ENCODE assay signal across 20 cellular contexts in the genomic region with DNA sequence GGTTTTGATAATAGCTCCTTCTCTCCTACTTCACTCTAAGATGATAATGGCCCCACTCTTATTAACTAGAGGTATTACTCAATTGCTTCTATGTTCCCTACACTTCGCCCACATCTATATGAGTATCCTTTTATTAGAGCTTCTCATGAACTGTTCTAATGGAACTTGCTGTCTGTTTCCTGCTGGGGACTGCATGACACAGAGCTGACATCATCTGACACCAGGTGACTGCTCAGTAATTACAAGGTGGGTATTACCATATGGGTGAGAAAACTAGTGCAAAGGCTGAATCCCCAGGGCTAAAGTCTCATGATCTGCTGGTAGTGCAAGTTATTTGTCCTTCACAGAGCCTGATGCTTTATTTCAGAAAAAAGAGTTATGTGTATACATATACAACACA.
DNase-seq lines count a peak whose midpoint lies in the region; FAIRE-seq and TF ChIP-seq lines count a peak whose summit lies in the region.
"Had no signal": no experiment of that assay in that cellular context is flagged by ENCODE, and none has a peak within 500 bp of the region (broad histone marks: within the 10 kb centered on the region; RNA-seq: fewer than 3 reads in every experiment).

No MANE protein-coding gene starts in this region.

- H3K27ac ChIP-seq in HEK293 (ENCODE audit: extremely low read depth, low read depth, low read length) = no peak overlapping the region
- H3K27ac ChIP-seq in trophoblast cell (ENCODE audit: low read depth, low read length) = no peak overlapping the region
- H3K27ac ChIP-seq: C4-2B, Peyer's patch, SK-N-MC had no signal

- no peak for TF ChIP-seq CTCF in HEK293 (tag by site-specific recombination; IDR thresholded peaks at IDR 0.05)
- no peak for TF ChIP-seq CTCF in bronchial epithelial cell (IDR thresholded peaks at IDR 0.05; ENCODE audit: insufficient read depth, low read length, severe bottlenecking)
- no peak for TF ChIP-seq CTCF in GM20000 (IDR thresholded peaks at IDR 0.05; ENCODE audit: extremely low read depth, missing control alignments)

- no peak overlapping the region for H3K27ac Mint-ChIP-seq in activated naive CD4-positive, alpha-beta T cell treated with anti-CD3 and anti-CD28 coated beads for 36 hours
- H3K27ac Mint-ChIP-seq: GM23338 had no signal

- no peak overlapping the region for H3K4me3 Mint-ChIP-seq in activated naive CD4-positive, alpha-beta T cell treated with anti-CD3 and anti-CD28 coated beads for 36 hours
- H3K4me3 Mint-ChIP-seq: GM23338 had no signal

- H3K4me2 ChIP-seq in trophoblast cell (ENCODE audit: low read length) = no peak overlapping the region
- H3K4me2 ChIP-seq: GM23338 had no signal

- no peaks in the 10 kb centered on the region for H3K36me3 Mint-ChIP-seq in activated naive CD4-positive, alpha-beta T cell treated with anti-CD3 and anti-CD28 coated beads for 36 hours (ENCODE audit: low read depth)

- DNase-seq in NCI-H2227 (lab: John Stamatoyannopoulos, UW; ENCODE audit: unreplicated experiment) = peak; percentile 38
- peak; percentile 36 for DNase-seq in bronchial epithelial cell (ENCODE audit: low read depth)
- DNase-seq in trophoblast cell = peak; percentile 93 to 97
- DNase-seq in NCI-H1105 treated with DMSO at 0.1 percent for 48 hours (lab: John Stamatoyannopoulos, UW) = no peak
- no peak for DNase-seq in activated naive CD4-positive, alpha-beta T cell treated with anti-CD3 and anti-CD28 coated beads for 36 hours
- no peak for DNase-seq in GM20000 (ENCODE audit: low spot score)
- DNase-seq: AML-193, DMS 273 treated with DMSO at 0.1 percent for 48 hours, GDM1, HCEC 1CT, KBM-7, NCI-H1694 treated with DMSO at 0.1 percent for 48 hours, NCI-H345, NCI-H524 treated with DMSO at 0.1 percent for 48 hours, Peyer's patch, Right ventricle myocardium superior had no signal

- H4K91ac ChIP-seq in trophoblast cell (ENCODE audit: low read depth, low read length) = no peak overlapping the region

- no peaks in the 10 kb centered on the region for H3K27me3 Mint-ChIP-seq in activated naive CD4-positive, alpha-beta T cell treated with anti-CD3 and anti-CD28 coated beads for 36 hours (ENCODE audit: low read depth)

- no peaks in the 10 kb centered on the region for H3K4me1 Mint-ChIP-seq in activated naive CD4-positive, alpha-beta T cell treated with anti-CD3 and anti-CD28 coated beads for 36 hours (ENCODE audit: low read depth)
- H3K4me1 Mint-ChIP-seq: GM23338 had no signal

- H3K79me2 ChIP-seq in trophoblast cell (ENCODE audit: control insufficient read depth, insufficient read depth, low read length, poor library complexity) = no peaks in the 10 kb centered on the region

- no peak overlapping the region for H2BK120ac ChIP-seq in trophoblast cell (ENCODE audit: insufficient read depth, low read length, poor library complexity)

- no peak overlapping the region for H3K9ac ChIP-seq in trophoblast cell (ENCODE audit: low read length)

- H3K23ac ChIP-seq in trophoblast cell (ENCODE audit: low read length) = no peak overlapping the region

- H3K36me3 ChIP-seq in HEK293 (ENCODE audit: control insufficient read depth in 2 of 2, insufficient read depth in 1 of 2, low read length in 2 of 2) (no peaks in the 10 kb centered on the region), bronchial epithelial cell (ENCODE audit: control insufficient read depth, insufficient read depth, low read length) (no peaks in the 10 kb centered on the region), trophoblast cell (ENCODE audit: control insufficient read depth in 1 of 2, insufficient read depth in 2 of 2, low read length in 2 of 2) (no peaks in the 10 kb centered on the region)
- H3K36me3 ChIP-seq: Peyer's patch had no signal

- CTCF ChIA-PET in HEK293 (lab: Yijun Ruan, JAX) = no interaction called here
- CTCF ChIA-PET in activated naive CD4-positive, alpha-beta T cell treated with anti-CD3 and anti-CD28 coated beads for 36 hours (lab: Charles Lee) = no interaction called here

- H4K12ac ChIP-seq in trophoblast cell (ENCODE audit: low read depth, low read length) = no peak overlapping the region

- no peak overlapping the region for H3K4ac ChIP-seq in trophoblast cell (ENCODE audit: low read depth, low read length)

- H3K27me3 ChIP-seq in bronchial epithelial cell (ENCODE audit: control insufficient read depth, insufficient read depth, low read length) = no peaks in the 10 kb centered on the region
- H3K27me3 ChIP-seq in trophoblast cell (ENCODE audit: insufficient read depth, low read length) = no peaks in the 10 kb centered on the region
- H3K27me3 ChIP-seq: Peyer's patch had no signal

- FAIRE-seq in bronchial epithelial cell (lab: Jason Lieb, UNC) = no peak

- POLR2A ChIA-PET in HEK293 (lab: Yijun Ruan, JAX) = no interaction called here

- no peak overlapping the region for H3K4me3 ChIP-seq in HEK293 (ENCODE audit: low read depth, low read length)
- H3K4me3 ChIP-seq in bronchial epithelial cell (ENCODE audit: low read depth, low read length) = no peak overlapping the region
- no peak overlapping the region for H3K4me3 ChIP-seq in trophoblast cell (ENCODE audit: low read depth, low read length)
- H3K4me3 ChIP-seq: GM23338, Peyer's patch, SK-N-MC had no signal

- peaks cover 6% of the 10 kb centered on the region for H3K9me3 Mint-ChIP-seq in activated naive CD4-positive, alpha-beta T cell treated with anti-CD3 and anti-CD28 coated beads for 36 hours
- H3K9me3 Mint-ChIP-seq: GM23338 had no signal

- WGBS in trophoblast cell (ENCODE audit: extremely low coverage, insufficient coverage, insufficient read length) = no CpG with 5 or more reads among the region's 1 CpG

- H2AFZ ChIP-seq in trophoblast cell (ENCODE audit: insufficient read depth, low read length, poor library complexity) = no peak overlapping the region
- H2AFZ ChIP-seq: GM23338 had no signal

- intact Hi-C loops in activated naive CD4-positive, alpha-beta T cell treated with anti-CD3 and anti-CD28 coated beads for 36 hours (cut with micrococcal nuclease) = no loop called here

- no peak overlapping the region for H3K14ac ChIP-seq in trophoblast cell (ENCODE audit: low read length)

- H3K79me1 ChIP-seq in trophoblast cell (ENCODE audit: low read length) = peaks cover 2% of the 10 kb centered on the region

- no peak overlapping the region for H2BK12ac ChIP-seq in trophoblast cell (ENCODE audit: low read length)

- H4K8ac ChIP-seq in trophoblast cell (ENCODE audit: low read depth, low read length) = no peak overlapping the region

- no peaks in the 10 kb centered on the region for H3K9me3 ChIP-seq in HEK293 (ENCODE audit: control insufficient read depth, insufficient read depth, low read depth, low read length)
- no peaks in the 10 kb centered on the region for H3K9me3 ChIP-seq in trophoblast cell (ENCODE audit: insufficient read depth, low read depth, low read length)
- H3K9me3 ChIP-seq: Peyer's patch had no signal

- H3K4me1 ChIP-seq in HEK293 (ENCODE audit: control insufficient read depth, insufficient read depth, low read length) (no peaks in the 10 kb centered on the region), trophoblast cell (ENCODE audit: control insufficient read depth in 1 of 2, insufficient read depth in 2 of 2, low read length in 2 of 2) (peaks cover 2 to 8% of the 10 kb centered on the region in 2 experiments)
- H3K4me1 ChIP-seq: Peyer's patch had no signal

- H2BK5ac ChIP-seq in trophoblast cell (ENCODE audit: low read depth, low read length, poor library complexity) = no peak overlapping the region

- no peak overlapping the region for H3K18ac ChIP-seq in trophoblast cell (ENCODE audit: low read length)

- H2AK5ac ChIP-seq in trophoblast cell (ENCODE audit: low read length) = no peak overlapping the region

TF ChIP-seq in HEK293, 187 proteins besides CTCF, POLR2A, EP300 and RAD21 (continues in another document):
- TF ChIP-seq SP7 (tag by site-specific recombination; IDR thresholded peaks at IDR 0.05) (peak; percentile 57), ZBTB21 (tag by site-specific recombination; IDR thresholded peaks at IDR 0.05) (0 out of 2 replicates have a peak, but pooled peaks have one; percentile 34)
- TF ChIP-seq, protein P1, sequence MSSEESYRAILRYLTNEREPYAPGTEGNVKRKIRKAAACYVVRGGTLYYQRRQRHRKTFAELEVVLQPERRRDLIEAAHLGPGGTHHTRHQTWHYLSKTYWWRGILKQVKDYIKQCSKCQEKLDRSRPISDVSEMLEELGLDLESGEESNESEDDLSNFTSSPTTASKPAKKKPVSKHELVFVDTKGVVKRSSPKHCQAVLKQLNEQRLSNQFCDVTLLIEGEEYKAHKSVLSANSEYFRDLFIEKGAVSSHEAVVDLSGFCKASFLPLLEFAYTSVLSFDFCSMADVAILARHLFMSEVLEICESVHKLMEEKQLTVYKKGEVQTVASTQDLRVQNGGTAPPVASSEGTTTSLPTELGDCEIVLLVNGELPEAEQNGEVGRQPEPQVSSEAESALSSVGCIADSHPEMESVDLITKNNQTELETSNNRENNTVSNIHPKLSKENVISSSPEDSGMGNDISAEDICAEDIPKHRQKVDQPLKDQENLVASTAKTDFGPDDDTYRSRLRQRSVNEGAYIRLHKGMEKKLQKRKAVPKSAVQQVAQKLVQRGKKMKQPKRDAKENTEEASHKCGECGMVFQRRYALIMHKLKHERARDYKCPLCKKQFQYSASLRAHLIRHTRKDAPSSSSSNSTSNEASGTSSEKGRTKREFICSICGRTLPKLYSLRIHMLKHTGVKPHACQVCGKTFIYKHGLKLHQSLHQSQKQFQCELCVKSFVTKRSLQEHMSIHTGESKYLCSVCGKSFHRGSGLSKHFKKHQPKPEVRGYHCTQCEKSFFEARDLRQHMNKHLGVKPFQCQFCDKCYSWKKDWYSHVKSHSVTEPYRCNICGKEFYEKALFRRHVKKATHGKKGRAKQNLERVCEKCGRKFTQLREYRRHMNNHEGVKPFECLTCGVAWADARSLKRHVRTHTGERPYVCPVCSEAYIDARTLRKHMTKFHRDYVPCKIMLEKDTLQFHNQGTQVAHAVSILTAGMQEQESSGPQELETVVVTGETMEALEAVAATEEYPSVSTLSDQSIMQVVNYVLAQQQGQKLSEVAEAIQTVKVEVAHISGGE (tag by site-specific recombination; conservative IDR thresholded peaks at IDR 0.05; ENCODE audit: low read depth) = no peak

Comparison
In these comparisons a context has a peak if more than half of its experiments do, and no peak if none do; other contexts are left out.
1. DNase-seq: peak in NCI-H2227 (single experiment), bronchial epithelial cell (single experiment) and trophoblast cell (2 of 2); none in NCI-H1105 treated with DMSO at 0.1 percent for 48 hours (single experiment), activated naive CD4-positive, alpha-beta T cell treated with anti-CD3 and anti-CD28 coated beads for 36 hours (single experiment) and GM20000 (single experiment).